31 cellular contexts compared by ENCODE assay signal in genomic region chr3:88324788-88325187, GRCh38.
"Had no signal": no experiment of that assay in that cellular context is flagged by ENCODE, and none has a peak within 500 bp of the region (broad histone marks: within the 10 kb centered on the region; RNA-seq: fewer than 3 reads in every experiment).

No MANE protein-coding gene starts in this region.

- H3K9me3 ChIP-seq: ascending aorta, breast epithelium, colonic mucosa had no signal

- H3K36me3 ChIP-seq: ascending aorta, breast epithelium, cardiac muscle cell, colonic mucosa, heart left ventricle, WERI-Rb-1 had no signal

- H3K4me3 ChIP-seq: ascending aorta, breast epithelium, cardiac muscle cell, colonic mucosa, heart left ventricle had no signal

- H3K4me1 ChIP-seq: ascending aorta, breast epithelium, colonic mucosa, heart left ventricle had no signal

- H3K27ac ChIP-seq: ascending aorta, breast epithelium, cardiac muscle cell, colonic mucosa, heart left ventricle, WERI-Rb-1 had no signal

- FAIRE-seq: frontal cortex had no signal

- ATAC-seq: activated CD4-positive, alpha-beta T cell treated with anti-CD3 and anti-CD28 coated beads for 36 hours; activated naive CD4-positive, alpha-beta T cell treated with anti-CD3 and anti-CD28 coated beads, Interleukin-2, amount 50 U/mL, for 72 hours; activated T-cell treated with anti-CD3 and anti-CD28 coated beads, Interleukin-2, amount 50 U/mL, for 72 hours; esophagus mucosa; heart left ventricle; T-cell; T-helper 17 cell had no signal

- DNase-seq: activated CD4-positive, alpha-beta memory T cell treated with anti-CD3 and anti-CD28 coated beads, Interleukin-2, amount 10 ng/mL, durations not matched to agents 7 days and 5 days; activated CD4-positive, alpha-beta T cell treated with anti-CD3 and anti-CD28 coated beads for 36 hours; activated CD4-positive, alpha-beta T cell treated with anti-CD3 and anti-CD28 coated beads, Interleukin-2, amount 10 ng/mL, durations not matched to agents 24 days and 14 days; activated CD4-positive, alpha-beta T cell treated with anti-CD3 and anti-CD28 coated beads, Interleukin-2, amount 50 U/mL, for 4 hours; activated CD4-positive, CD25-positive, alpha-beta regulatory T cell; activated CD4-positive, CD25-positive, alpha-beta regulatory T cell treated with anti-CD3 and anti-CD28 coated beads, Interleukin-2, amount 50 U/mL, for 72 hours; activated CD8-positive, alpha-beta memory T cell treated with anti-CD3 and anti-CD28 coated beads, Interleukin-2, amount 50 U/mL, for 48 hours; activated gamma-delta T cell; activated naive CD4-positive, alpha-beta T cell; activated naive CD4-positive, alpha-beta T cell treated with anti-CD3 and anti-CD28 coated beads, Interleukin-2, amount 10 ng/mL, durations not matched to agents 7 days and 5 days; activated naive CD8-positive, alpha-beta T cell treated with anti-CD3 and anti-CD28 coated beads, Interleukin-2, amount 10 ng/mL, durations not matched to agents 7 days and 5 days; activated T-cell treated with anti-CD3 and anti-CD28 coated beads for 4 hours; activated T-cell treated with anti-CD3 and anti-CD28 coated beads, Interleukin-2, amount 50 U/mL, for 24 hours; activated T-cell treated with anti-CD3 and anti-CD28 coated beads, Interleukin-2, amount 50 U/mL, for 72 hours; central memory CD4-positive, alpha-beta T cell; cerebellar nuclear complex; colonic mucosa; effector memory CD4-positive, alpha-beta T cell; endodermal cell; foreskin fibroblast; heart left ventricle; T-cell; T-helper 17 cell; T1000; WERI-Rb-1 had no signal

- H3K27me3 ChIP-seq: ascending aorta, breast epithelium, cardiac muscle cell, colonic mucosa, heart left ventricle had no signal
